Comparison of ENCODE assay signal across 21 cellular contexts in the genomic region with DNA sequence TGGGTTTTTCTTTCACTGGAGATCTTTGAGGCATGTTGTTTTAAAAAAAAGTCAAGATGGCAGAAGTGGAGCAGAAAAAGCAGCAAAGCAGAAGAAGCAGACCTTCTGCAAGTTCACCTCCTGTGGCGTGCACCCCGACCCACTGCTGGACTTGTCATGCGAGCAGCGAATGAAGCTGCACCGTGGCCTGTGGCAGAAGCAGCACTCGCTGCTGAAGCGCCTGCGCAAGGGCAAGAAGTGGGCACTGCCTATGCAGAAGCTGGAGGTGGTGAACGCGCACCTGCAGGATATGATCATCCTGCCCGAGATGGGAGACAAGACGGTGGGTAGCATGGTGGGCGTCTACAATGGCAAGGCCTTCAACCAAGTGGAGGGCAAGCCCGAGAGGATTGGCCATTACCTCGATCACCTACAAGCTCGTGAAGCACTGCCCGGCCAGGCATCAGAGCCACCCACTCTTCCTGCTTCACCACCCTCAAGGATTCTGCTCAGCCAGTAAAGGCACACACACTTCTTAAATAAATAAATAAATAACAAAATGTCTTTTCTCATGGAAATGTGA.
"Had no signal": no experiment of that assay in that cellular context is flagged by ENCODE, and none has a peak within 500 bp of the region (broad histone marks: within the 10 kb centered on the region; RNA-seq: fewer than 3 reads in every experiment).

No MANE protein-coding gene starts in this region.

- FAIRE-seq: RCC 7860 had no signal

- H3K9me3 ChIP-seq: MG63, SJSA1 had no signal

- H3K27me3 ChIP-seq: MG63, SJSA1 had no signal

- DNase-seq: Karpas-422, KG1, MG63, NCI-H1092, NCI-H1105 treated with DMSO at 0.1 percent for 48 hours, NCI-H1417 treated with DMSO at 0.1 percent for 48 hours, NCI-H146, NCI-H1694 treated with DMSO at 0.1 percent for 48 hours, NCI-H1930, NCI-H2081, NCI-H2107, NCI-H2227 treated with DMSO at 0.1 percent for 48 hours, NCI-H524, NCI-H526 treated with DMSO at 0.1 percent for 48 hours, NCI-H748 treated with DMSO at 0.1 percent for 48 hours, Right ventricle myocardium superior, RPMI8226, SIG-M5 had no signal

- H3K4me3 ChIP-seq: MG63, SJSA1, SK-N-MC had no signal

- H3K27ac ChIP-seq: SJSA1, SK-N-MC had no signal
